35 cellular contexts compared by ENCODE assay signal in genomic region chr1:47403321-47403720, GRCh38. TPM values are rescaled to one million over a fixed set of nuclear protein-coding genes. Genes with fewer than 3 reads are reported as not detected.
"Had no signal": no experiment of that assay in that cellular context is flagged by ENCODE, and none has a peak within 500 bp of the region (broad histone marks: within the 10 kb centered on the region; RNA-seq: fewer than 3 reads in every experiment).

No MANE protein-coding gene starts in this region.

- DNase-seq: activated CD4-positive, alpha-beta T cell treated with anti-CD3 and anti-CD28 coated beads, Interleukin-2, amount 10 ng/mL, durations not matched to agents 24 days and 14 days; activated CD4-positive, alpha-beta T cell treated with anti-CD3 and anti-CD28 coated beads, Interleukin-2, amount 50 U/mL, for 4 hours; activated CD8-positive, alpha-beta T cell treated with anti-CD3 and anti-CD28 coated beads for 36 hours; activated effector memory CD4-positive, alpha-beta T cell treated with anti-CD3 and anti-CD28 coated beads, Interleukin-2, amount 50 U/mL, for 16 hours; activated naive CD4-positive, alpha-beta T cell; activated naive CD4-positive, alpha-beta T cell treated with anti-CD3 and anti-CD28 coated beads, Interleukin-2, amount 50 U/mL, for 16 hours; activated naive CD8-positive, alpha-beta T cell treated with anti-CD3 and anti-CD28 coated beads for 36 hours; activated T-cell treated with anti-CD3 and anti-CD28 coated beads, Interleukin-2, amount 50 U/mL, for 1 hour; activated T-cell treated with anti-CD3 and anti-CD28 coated beads, Interleukin-2, amount 50 U/mL, for 72 hours; amniotic stem cell; aorta; Kasumi-1; MG63; NCI-H1105; NCI-H1417 treated with DMSO at 0.1 percent for 48 hours; NCI-H187 treated with DMSO at 0.1 percent for 48 hours; NCI-H2081; NCI-H2171 treated with DMSO at 0.1 percent for 48 hours; NCI-H226; NCI-H446 treated with DMSO at 0.1 percent for 48 hours; NCI-H524; NCI-H69; SIG-M5; SW 1271; T-helper 1 cell; T1000 had no signal

- H3K4me3 ChIP-seq: MG63, PC-9 had no signal

- H3K36me3 ChIP-seq: MG63 had no signal

- H3K27me3 ChIP-seq: MG63 had no signal

- H3K27ac ChIP-seq: PC-9, RWPE1 had no signal

- H3K9me3 ChIP-seq: MG63 had no signal

- ATAC-seq: activated CD8-positive, alpha-beta T cell treated with anti-CD3 and anti-CD28 coated beads for 36 hours; activated T-cell treated with anti-CD3 and anti-CD28 coated beads, Interleukin-2, amount 50 U/mL, for 72 hours; activated T-helper 17 cell treated with anti-CD3 and anti-CD28 coated beads, Interleukin-2, amount 50 U/mL, for 72 hours; Right ventricle myocardium inferior had no signal

- FAIRE-seq: RCC 7860, TTC549 had no signal

RNA-seq across cellular contexts. Expression of gene FOXE3, which starts 12.8 kb away (rescaled TPM):
- total RNA-seq: activated CD4-positive, alpha-beta T cell treated with anti-CD3 and anti-CD28 coated beads, Interleukin-2, amount 10 ng/mL, durations not matched to agents 24 days and 14 days; activated CD8-positive, alpha-beta memory T cell treated with anti-CD3 and anti-CD28 coated beads for 36 hours; activated CD8-positive, alpha-beta T cell treated with anti-CD3 and anti-CD28 coated beads for 36 hours; activated naive CD8-positive, alpha-beta T cell treated with anti-CD3 and anti-CD28 coated beads for 36 hours; activated T-cell treated with anti-CD3 and anti-CD28 coated beads, Interleukin-2, amount 50 U/mL, for 72 hours; activated T-helper 17 cell treated with anti-CD3 and anti-CD28 coated beads, Interleukin-2, amount 50 U/mL, for 72 hours; aorta; cardiac septum; Right ventricle myocardium inferior; T-helper 2 cell treated with Interferon-gamma antibody and Interleukin-4, amounts not matched to agents 100 ng/mL and 5 ng/mL, for 36 hours had no signal
- polyA plus RNA-seq: aorta had no signal
